13 cellular contexts compared by ENCODE assay signal in the genomic region with DNA sequence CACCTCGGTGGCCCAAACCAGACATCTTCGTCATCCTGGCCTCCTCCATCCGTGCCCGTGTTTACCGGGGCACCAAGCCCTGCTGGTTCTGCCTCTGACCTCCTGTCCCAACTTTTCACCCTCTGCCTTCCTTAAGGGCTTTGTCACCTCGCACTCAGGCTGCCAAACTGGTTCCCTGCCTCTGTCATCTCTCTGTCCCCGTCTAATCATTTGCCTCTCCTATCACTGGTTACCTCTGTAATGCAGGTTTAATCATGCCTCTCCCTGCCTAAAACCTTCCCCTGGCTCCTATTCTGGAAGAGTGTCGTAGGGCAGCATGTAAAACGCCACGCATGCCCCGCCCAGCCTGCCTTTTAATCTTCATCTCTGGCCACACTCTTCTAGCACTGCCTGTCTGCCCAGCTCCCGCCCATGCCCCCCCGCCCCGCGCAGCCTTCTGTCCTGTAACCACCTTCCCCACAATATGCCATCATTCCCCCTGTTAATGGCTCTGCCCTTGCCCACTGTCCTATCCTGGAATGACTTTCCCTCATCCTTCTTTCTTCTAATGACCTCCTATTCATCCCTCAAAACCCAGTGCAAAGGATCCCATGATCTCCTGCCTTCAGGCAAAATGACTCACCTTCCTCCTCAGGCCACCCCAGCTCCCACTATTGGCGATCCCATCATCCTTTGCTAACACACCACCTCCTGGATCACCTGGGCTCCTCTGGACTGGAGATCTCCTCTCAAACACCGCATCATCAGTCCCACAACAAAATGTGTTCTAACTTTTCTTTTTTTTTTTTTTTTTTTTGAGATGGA.
DNase-seq lines count a peak whose midpoint lies in the region; ATAC-seq and TF ChIP-seq lines count a peak whose summit lies in the region.
"Had no signal": no experiment of that assay in that cellular context is flagged by ENCODE, and none has a peak within 500 bp of the region (broad histone marks: within the 10 kb centered on the region; RNA-seq: fewer than 3 reads in every experiment).

No MANE protein-coding gene starts in this region.

- in situ Hi-C loops in Panc1 (cut with HindIII; ENCODE audit: low pct_unique_long_range_greater_than_20kb, low sequenced_read_pairs): no loop called here

- H3K4me1 ChIP-seq in breast epithelium (no peaks in the 10 kb centered on the region), Panc1 (ENCODE audit: control insufficient read depth, insufficient read depth, low read length) (no peaks in the 10 kb centered on the region), Peyer's patch (peaks cover 0 to 8% (median 0%) of the 10 kb centered on the region in 4 donors)

- peaks cover 31% of the 10 kb centered on the region for H3K4me1 Mint-ChIP-seq in MCF 10A (ENCODE audit: insufficient read depth, unreplicated experiment)

- H3K36me3 Mint-ChIP-seq in MCF 10A (ENCODE audit: insufficient read depth, unreplicated experiment): peaks cover 14% of the 10 kb centered on the region

- H3K4me3 Mint-ChIP-seq in MCF 10A (ENCODE audit: unreplicated experiment): peak overlapping the region; percentile 19

- H3K36me3 ChIP-seq in breast epithelium: no peaks in the 10 kb centered on the region
- H3K36me3 ChIP-seq in Panc1 (ENCODE audit: control insufficient read depth, insufficient read depth, low read length): no peaks in the 10 kb centered on the region
- peaks cover 0 to 32% (median 0%) of the 10 kb centered on the region in 3 donors for H3K36me3 ChIP-seq in Peyer's patch

- BruUV-seq in MCF 10A (replicated peaks; lab: Mats Ljungman, UMichigan) (no TSS peak), Panc1 (replicated peaks; lab: Mats Ljungman, UMichigan) (no TSS peak)

- TF ChIP-seq CTCF in MCF 10A (IDR thresholded peaks at IDR 0.05; ENCODE audit: unreplicated experiment): no peak
- no peak for TF ChIP-seq CTCF in breast epithelium (IDR thresholded peaks at IDR 0.05)
- no peak for TF ChIP-seq CTCF in Panc1 (IDR thresholded peaks at IDR 0.05)
- TF ChIP-seq CTCF in Peyer's patch (IDR thresholded peaks at IDR 0.05): no peak
- TF ChIP-seq CTCF in GM10266 (IDR thresholded peaks at IDR 0.05; ENCODE audit: control insufficient read depth, insufficient read depth, low read depth, missing control alignments): no peak

- no peak for TF ChIP-seq POLR2A in breast epithelium (IDR thresholded peaks at IDR 0.05)
- TF ChIP-seq POLR2A in Peyer's patch (IDR thresholded peaks at IDR 0.05): no peak

- CTCF ChIA-PET in MCF 10A (lab: Yijun Ruan, JAX): interaction anchor here (0.6 kb wide), 1 partner anchor 41 kb away, joined by 3 read pairs; no protein-coding TSS in a partner anchor
- CTCF ChIA-PET in Panc1 (lab: Charles Lee): no interaction called here

- ATAC-seq in Panc1 (peak; percentile 42; the same call in 1 of the 2 replicates), GM19035 (IDR thresholded peaks at IDR 0.05; ENCODE audit: unreplicated experiment) (no peak)
- ATAC-seq: foreskin keratinocyte had no signal

- intact Hi-C loops in MCF 10A (cut with micrococcal nuclease): no loop called here
- intact Hi-C loops in breast epithelium (cut with DNase I; ENCODE audit: low total_unique reads): no loop called here
- intact Hi-C loops in Panc1 (cut with micrococcal nuclease; ENCODE audit: unreplicated experiment): no loop called here

- DNase-seq in MCF 10A (ENCODE audit: unreplicated experiment) (peak; percentile 73), breast epithelium (ENCODE audit: low spot score in 2 of 2) (no peak), Panc1 (ENCODE audit: low read depth, low spot score) (no peak), islet precursor cell (peak; percentile 84), activated gamma-delta T cell (lab: John Stamatoyannopoulos, UW) (no peak), Peyer's patch (no peak), GM10266 (ENCODE audit: extremely low spot score) (no peak)
- DNase-seq: activated CD4-positive, CD25-positive, alpha-beta regulatory T cell; DMS79; Karpas-422; nucleus accumbens had no signal

- H3K27me3 ChIP-seq in breast epithelium (no peaks in the 10 kb centered on the region), Panc1 (ENCODE audit: control insufficient read depth, insufficient read depth, low read length) (no peaks in the 10 kb centered on the region), Peyer's patch (no peaks in the 10 kb centered on the region)
- H3K27me3 ChIP-seq: foreskin keratinocyte had no signal

- peak overlapping the region; percentile 81 for H3K27ac Mint-ChIP-seq in MCF 10A (ENCODE audit: low read depth, unreplicated experiment)

- H3K27ac ChIP-seq in breast epithelium (no peak overlapping the region), Panc1 (ENCODE audit: low read length) (no peak overlapping the region), Peyer's patch (no peak overlapping the region)
- H3K27ac ChIP-seq: foreskin keratinocyte had no signal

- H3K4me3 ChIP-seq in breast epithelium (no peak overlapping the region), Panc1 (ENCODE audit: low read depth in 2 of 2, low read length in 2 of 2) (no peak overlapping the region), Peyer's patch (no peak overlapping the region)

- POLR2A ChIA-PET in MCF 10A (lab: Yijun Ruan, JAX) (interaction anchor here (0.7 to 8.1 kb wide), 2 partner anchors 27 to 41 kb away, joined by 3 to 65 read pairs; no protein-coding TSS in a partner anchor), Panc1 (lab: Charles Lee) (no interaction called here)

- H3K9me3 ChIP-seq in breast epithelium (no peaks in the 10 kb centered on the region), Panc1 (ENCODE audit: control insufficient read depth, insufficient read depth, low read depth, low read length) (no peaks in the 10 kb centered on the region), Peyer's patch (no peaks in the 10 kb centered on the region)

- H3K9me3 Mint-ChIP-seq in MCF 10A (ENCODE audit: unreplicated experiment): no peaks in the 10 kb centered on the region

- no peaks in the 10 kb centered on the region for H3K27me3 Mint-ChIP-seq in MCF 10A (ENCODE audit: insufficient read depth, unreplicated experiment)

Comparison
In these comparisons a context has a peak if more than half of its experiments do, and no peak if none do; other contexts are left out.
1. DNase-seq: peak in MCF 10A (single experiment) and islet precursor cell (single experiment); none in breast epithelium (0 of 2), Panc1 (single experiment), activated gamma-delta T cell (single experiment), Peyer's patch (0 of 3) and GM10266 (single experiment).